ENCODE assay signal across 13 cellular contexts in genomic region chr2:11072550-11072949, GRCh38.
DNase-seq lines count a peak whose midpoint lies in the region; ATAC-seq, FAIRE-seq and TF ChIP-seq lines count a peak whose summit lies in the region.
"Had no signal": no experiment of that assay in that cellular context is flagged by ENCODE, and none has a peak within 500 bp of the region (broad histone marks: within the 10 kb centered on the region; RNA-seq: fewer than 3 reads in every experiment).

No MANE protein-coding gene starts in this region.

- H3K23ac ChIP-seq in H1 (ENCODE audit: insufficient read length), result no peak overlapping the region

- peaks cover 56% of the 10 kb centered on the region for H3K4me1 ChIP-seq in OCI-LY3 (ENCODE audit: low read length)
- peaks cover 0 to 6% (median 4%) of the 10 kb centered on the region in 4 experiments; a peak in 4 of 7 replicates for H3K4me1 ChIP-seq in H1 (replicated peaks in 1 of 4; ENCODE audit: control insufficient read depth in 3 of 4, insufficient read depth in 4 of 4, low read length in 3 of 4)
- H3K4me1 ChIP-seq in neural progenitor cell, result no peaks in the 10 kb centered on the region
- H3K4me1 ChIP-seq: A549 had no signal

- peaks cover 5% of the 10 kb centered on the region for H3F3A ChIP-seq in neural progenitor cell (ENCODE audit: low read depth)

- peak overlapping the region; percentile 58 for H3K4me3 ChIP-seq in OCI-LY3 (ENCODE audit: low read length)
- H3K4me3 ChIP-seq in H1 (ENCODE audit: extremely low read depth in 1 of 4, insufficient read depth in 2 of 4, low read depth in 3 of 4, low read length in 4 of 4), result no peak overlapping the region
- H3K4me3 ChIP-seq in neural progenitor cell, result no peak overlapping the region
- H3K4me3 ChIP-seq: A549, GM12878 had no signal

- no peak overlapping the region for H2BK5ac ChIP-seq in H1 (ENCODE audit: low read depth, low read length)

- no peaks in the 10 kb centered on the region for H4K20me1 ChIP-seq in OCI-LY3 (ENCODE audit: insufficient read depth, low read length)
- H4K20me1 ChIP-seq in H1 (replicated peaks in 1 of 2; ENCODE audit: control insufficient read depth in 1 of 2, insufficient read depth in 2 of 2, low read length in 2 of 2), result no peaks in the 10 kb centered on the region
- H4K20me1 ChIP-seq in neural progenitor cell (ENCODE audit: low read depth), result no peaks in the 10 kb centered on the region

- TF ChIP-seq CTCF in OCI-LY3 (IDR thresholded peaks at IDR 0.05; ENCODE audit: low read depth, low read length), result no peak
- TF ChIP-seq CTCF in H1 (IDR thresholded peaks at IDR 0.05; ENCODE audit: control extremely low read depth in 1 of 3, insufficient read depth in 1 of 3, low read depth in 1 of 3, low read length in 3 of 3), result no peak
- no peak for TF ChIP-seq CTCF in neural progenitor cell (IDR thresholded peaks at IDR 0.05)

- peak overlapping the region; percentile 87 for H3K9ac ChIP-seq in OCI-LY3 (ENCODE audit: low read length)
- no peak overlapping the region for H3K9ac ChIP-seq in H1 (replicated peaks in 1 of 4; ENCODE audit: extremely low read depth in 1 of 4, low read depth in 3 of 4, low read length in 3 of 4)
- no peak overlapping the region for H3K9ac ChIP-seq in neural progenitor cell

- TF ChIP-seq POLR2A in H1 (IDR thresholded peaks at IDR 0.05; ENCODE audit: control extremely low read depth in 1 of 2, low read depth in 2 of 2, low read length in 2 of 2), result no peak

- no peaks in the 10 kb centered on the region for H3K79me1 ChIP-seq in H1 (ENCODE audit: low read depth, low read length)

- no peaks in the 10 kb centered on the region for H3K23me2 ChIP-seq in H1 (ENCODE audit: low read depth, low read length)

- H3K4me3 Mint-ChIP-seq in activated CD8-positive, alpha-beta memory T cell treated with anti-CD3 and anti-CD28 coated beads, Interleukin-2, amount 10 ng/mL, durations not matched to agents 7 days and 5 days, result no peak overlapping the region
- H3K4me3 Mint-ChIP-seq in neural progenitor cell, result no peak overlapping the region
- H3K4me3 Mint-ChIP-seq in activated T-cell treated with anti-CD3 and anti-CD28 coated beads, Interleukin-2, amount 50 U/mL, for 24 hours, result no peak overlapping the region

- H4K8ac ChIP-seq in H1 (ENCODE audit: extremely low read depth, insufficient read depth, low read length), result no peak overlapping the region

- CTCF ChIA-PET in activated CD8-positive, alpha-beta memory T cell treated with anti-CD3 and anti-CD28 coated beads, Interleukin-2, amount 10 ng/mL, durations not matched to agents 7 days and 5 days (lab: Charles Lee), result interaction anchor here (0.7 to 2.4 kb wide), 5 partner anchors 11 to 240 kb away, joined by 3 to 10 read pairs (median 4); no protein-coding TSS in a partner anchor
- CTCF ChIA-PET in H1 (lab: Charles Lee; ENCODE audit: partially characterized antibody), result interaction anchor here (0.5 to 5.9 kb wide), 20 partner anchors 9 to 272 kb away, joined by 3 to 47 read pairs (median 4); no protein-coding TSS in a partner anchor

- no peak for TF ChIP-seq RAD21 in H1 (IDR thresholded peaks at IDR 0.05 in 1 of 2, conservative IDR thresholded peaks at IDR 0.05 in 1 of 2; ENCODE audit: low read depth in 2 of 2, low read length in 2 of 2)

- H3K18ac ChIP-seq in H1 (ENCODE audit: extremely low read depth, low read length), result no peak overlapping the region

- H2AFZ ChIP-seq in OCI-LY3 (ENCODE audit: low read depth, low read length), result peak overlapping the region; percentile 71
- H2AFZ ChIP-seq in H1 (ENCODE audit: low read length), result no peak overlapping the region; the same call in 1 of the 2 replicates
- peak overlapping the region; percentile 99 for H2AFZ ChIP-seq in neural progenitor cell (replicated peaks)

- H2BK12ac ChIP-seq in H1 (ENCODE audit: low read depth, low read length), result 0 out of 2 replicates have a peak overlapping the region, but pooled peaks have one; percentile 68

- FAIRE-seq in H1 (lab: Jason Lieb, UNC), result no peak
- FAIRE-seq: A549, GM12878, GM19239 had no signal

- H3K14ac ChIP-seq in H1 (ENCODE audit: insufficient read length), result no peak overlapping the region

- no peak overlapping the region for H3K27ac Mint-ChIP-seq in activated CD8-positive, alpha-beta memory T cell treated with anti-CD3 and anti-CD28 coated beads, Interleukin-2, amount 10 ng/mL, durations not matched to agents 7 days and 5 days
- H3K27ac Mint-ChIP-seq in neural progenitor cell, result no peak overlapping the region
- H3K27ac Mint-ChIP-seq in activated T-cell treated with anti-CD3 and anti-CD28 coated beads, Interleukin-2, amount 50 U/mL, for 24 hours, result no peak overlapping the region

- H3K4ac ChIP-seq in H1 (replicated peaks; ENCODE audit: insufficient read length, low read depth, low read length), result no peak overlapping the region

- peak; percentile 38 for DNase-seq in activated CD8-positive, alpha-beta memory T cell treated with anti-CD3 and anti-CD28 coated beads, Interleukin-2, amount 10 ng/mL, durations not matched to agents 7 days and 5 days
- no peak for DNase-seq in activated CD8-positive, alpha-beta memory T cell treated with anti-CD3 and anti-CD28 coated beads, Interleukin-2, amount 50 U/mL, for 4 hours
- DNase-seq in H1 (ENCODE audit: low read depth in 1 of 2, low spot score in 2 of 2) (peak in 1 of 2 experiments; percentile 45), neural progenitor cell (ENCODE audit: low spot score) (no peak), NCI-H2029 (lab: John Stamatoyannopoulos, UW) (no peak), NCI-H526 treated with DMSO at 0.1 percent for 48 hours (lab: John Stamatoyannopoulos, UW) (no peak)
- no peak for DNase-seq in activated T-cell treated with anti-CD3 and anti-CD28 coated beads, Interleukin-2, amount 50 U/mL, for 24 hours
- DNase-seq: NCI-H2171, SIG-M5 had no signal

- H3K36me3 ChIP-seq in OCI-LY3 (replicated peaks; ENCODE audit: low read depth, low read length) (no peaks in the 10 kb centered on the region), H1 (ENCODE audit: control insufficient read depth in 2 of 4, insufficient read depth in 4 of 4, low read length in 3 of 4) (no peaks in the 10 kb centered on the region), neural progenitor cell (no peaks in the 10 kb centered on the region)

- H3K79me2 ChIP-seq in OCI-LY3 (ENCODE audit: low read length) (no peaks in the 10 kb centered on the region), H1 (ENCODE audit: control insufficient read depth in 1 of 2, insufficient read depth in 2 of 2, low read length in 2 of 2) (no peaks in the 10 kb centered on the region), neural progenitor cell (ENCODE audit: low read depth) (no peaks in the 10 kb centered on the region)

- H3K4me1 Mint-ChIP-seq in activated CD8-positive, alpha-beta memory T cell treated with anti-CD3 and anti-CD28 coated beads, Interleukin-2, amount 10 ng/mL, durations not matched to agents 7 days and 5 days, result peaks cover 13% of the 10 kb centered on the region
- H3K4me1 Mint-ChIP-seq in neural progenitor cell, result peaks cover 19% of the 10 kb centered on the region
- H3K4me1 Mint-ChIP-seq in activated T-cell treated with anti-CD3 and anti-CD28 coated beads, Interleukin-2, amount 50 U/mL, for 24 hours (ENCODE audit: low read depth), result peaks cover 6% of the 10 kb centered on the region

- H3K56ac ChIP-seq in H1 (replicated peaks; ENCODE audit: insufficient read length, low read depth, low read length), result no peak overlapping the region

- no peak for TF ChIP-seq EP300 in H1 (IDR thresholded peaks at IDR 0.05; ENCODE audit: borderline replicate concordance in 1 of 2, low read depth in 2 of 2, low read length in 2 of 2)

- WGBS in H1 (ENCODE audit: extremely low coverage in 1 of 2, insufficient coverage in 1 of 2, insufficient read length in 1 of 2, insufficient replicate concordance in 2 of 2, low coverage in 1 of 2, low lambda C conversion rate in 2 of 2, missing lambda C conversion rate in 1 of 2), 2 experiments, result 74% methylated on average over 6 of the region's 6 CpGs; no CpG with 5 or more reads in 1 of the 2 experiments

- H2BK120ac ChIP-seq in H1 (replicated peaks; ENCODE audit: low read depth, low read length), result no peak overlapping the region

- POLR2A ChIA-PET in H1 (lab: Charles Lee; ENCODE audit: partially characterized antibody), result no interaction called here

- H3K9me3 Mint-ChIP-seq in activated CD8-positive, alpha-beta memory T cell treated with anti-CD3 and anti-CD28 coated beads, Interleukin-2, amount 10 ng/mL, durations not matched to agents 7 days and 5 days (ENCODE audit: low read depth), result no peaks in the 10 kb centered on the region
- peaks cover 2% of the 10 kb centered on the region for H3K9me3 Mint-ChIP-seq in neural progenitor cell
- no peaks in the 10 kb centered on the region for H3K9me3 Mint-ChIP-seq in activated T-cell treated with anti-CD3 and anti-CD28 coated beads, Interleukin-2, amount 50 U/mL, for 24 hours

- no peak overlapping the region for H4K5ac ChIP-seq in H1 (ENCODE audit: insufficient read length, low read depth, low read length)

- H3K36me3 Mint-ChIP-seq in activated CD8-positive, alpha-beta memory T cell treated with anti-CD3 and anti-CD28 coated beads, Interleukin-2, amount 10 ng/mL, durations not matched to agents 7 days and 5 days, result no peaks in the 10 kb centered on the region
- no peaks in the 10 kb centered on the region for H3K36me3 Mint-ChIP-seq in neural progenitor cell
- no peaks in the 10 kb centered on the region for H3K36me3 Mint-ChIP-seq in activated T-cell treated with anti-CD3 and anti-CD28 coated beads, Interleukin-2, amount 50 U/mL, for 24 hours (ENCODE audit: low read depth)

- no peak for ATAC-seq in activated CD8-positive, alpha-beta memory T cell treated with anti-CD3 and anti-CD28 coated beads, Interleukin-2, amount 10 ng/mL, durations not matched to agents 7 days and 5 days

- H3K27me3 Mint-ChIP-seq in activated CD8-positive, alpha-beta memory T cell treated with anti-CD3 and anti-CD28 coated beads, Interleukin-2, amount 10 ng/mL, durations not matched to agents 7 days and 5 days, result peaks cover 28% of the 10 kb centered on the region
- H3K27me3 Mint-ChIP-seq in neural progenitor cell (ENCODE audit: insufficient read depth, low read depth), result peaks cover 7% of the 10 kb centered on the region
- H3K27me3 Mint-ChIP-seq in activated T-cell treated with anti-CD3 and anti-CD28 coated beads, Interleukin-2, amount 50 U/mL, for 24 hours, result peaks cover 27% of the 10 kb centered on the region

- H2BK15ac ChIP-seq in H1 (ENCODE audit: low read length), result no peak overlapping the region

- no peak overlapping the region for H4K91ac ChIP-seq in H1 (replicated peaks; ENCODE audit: insufficient read length, low read length)

- H3K4me2 ChIP-seq in OCI-LY3 (ENCODE audit: low read length), result peak overlapping the region; percentile 89
- no peak overlapping the region for H3K4me2 ChIP-seq in H1 (ENCODE audit: insufficient read depth in 1 of 2, low read depth in 2 of 2, low read length in 2 of 2)
- no peak overlapping the region for H3K4me2 ChIP-seq in neural progenitor cell

- H2BK20ac ChIP-seq in H1 (ENCODE audit: low read length), result no peak overlapping the region

- H3K9me3 ChIP-seq in OCI-LY3 (ENCODE audit: insufficient read depth, low read length) (no peaks in the 10 kb centered on the region), H1 (ENCODE audit: insufficient read depth in 2 of 2, low read depth in 1 of 2, low read length in 1 of 2) (no peaks in the 10 kb centered on the region), neural progenitor cell (ENCODE audit: low read depth) (no peaks in the 10 kb centered on the region)
- H3K9me3 ChIP-seq: A549 had no signal

- H3K27me3 ChIP-seq in OCI-LY3 (ENCODE audit: low read depth, low read length) (no peaks in the 10 kb centered on the region), H1 (replicated peaks in 1 of 4; ENCODE audit: control insufficient read depth in 3 of 4, extremely low read depth in 1 of 4, insufficient read depth in 3 of 4, low read length in 3 of 4) (no peaks in the 10 kb centered on the region), neural progenitor cell (peaks cover 5% of the 10 kb centered on the region)

- no peak overlapping the region for H2AK5ac ChIP-seq in H1 (ENCODE audit: low read depth, low read length)

- H3K27ac ChIP-seq in OCI-LY3 (ENCODE audit: low read length) (peak overlapping the region; percentile 95), H1 (ENCODE audit: low read depth, low read length) (no peak overlapping the region), neural progenitor cell (no peak overlapping the region)
- H3K27ac ChIP-seq: A549 had no signal
